Comparison of ENCODE assay signal across 1 cellular context in the genomic region with DNA sequence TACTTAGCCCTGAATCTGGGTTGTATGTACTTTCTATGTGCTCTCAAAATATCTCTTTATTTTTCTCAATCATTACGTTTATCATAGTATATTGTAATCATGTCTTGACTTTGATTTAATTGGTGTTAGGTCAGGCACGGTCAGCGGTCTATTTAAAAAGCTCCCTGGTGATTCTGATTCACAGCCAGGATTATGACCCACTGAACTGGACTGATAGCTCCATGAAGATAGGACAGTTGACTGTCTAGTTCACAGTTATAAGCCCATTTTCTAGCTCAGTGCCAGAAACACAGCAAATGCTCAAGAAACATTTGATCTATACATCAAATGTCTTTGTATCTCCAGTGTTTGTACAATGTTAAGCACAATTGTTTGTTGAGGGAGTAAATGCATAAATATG.
TF ChIP-seq lines count a peak whose summit lies in the region.

No MANE protein-coding gene starts in this region.

TF ChIP-seq in SK-N-SH treated with all-trans-retinoic acid at 6 μM for 48 hours, 23 proteins besides CTCF, POLR2A, EP300 and RAD21 (continued from another document):
- TF ChIP-seq, protein P1, sequence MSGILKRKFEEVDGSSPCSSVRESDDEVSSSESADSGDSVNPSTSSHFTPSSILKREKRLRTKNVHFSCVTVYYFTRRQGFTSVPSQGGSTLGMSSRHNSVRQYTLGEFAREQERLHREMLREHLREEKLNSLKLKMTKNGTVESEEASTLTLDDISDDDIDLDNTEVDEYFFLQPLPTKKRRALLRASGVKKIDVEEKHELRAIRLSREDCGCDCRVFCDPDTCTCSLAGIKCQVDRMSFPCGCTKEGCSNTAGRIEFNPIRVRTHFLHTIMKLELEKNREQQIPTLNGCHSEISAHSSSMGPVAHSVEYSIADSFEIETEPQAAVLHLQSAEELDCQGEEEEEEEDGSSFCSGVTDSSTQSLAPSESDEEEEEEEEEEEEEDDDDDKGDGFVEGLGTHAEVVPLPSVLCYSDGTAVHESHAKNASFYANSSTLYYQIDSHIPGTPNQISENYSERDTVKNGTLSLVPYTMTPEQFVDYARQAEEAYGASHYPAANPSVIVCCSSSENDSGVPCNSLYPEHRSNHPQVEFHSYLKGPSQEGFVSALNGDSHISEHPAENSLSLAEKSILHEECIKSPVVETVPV (CRISPR knock-in tag; IDR thresholded peaks at IDR 0.05): no peak
